In genomic region chr1:64984106-64984505, GRCh38 we compare ENCODE assay signal across 16 cellular contexts.
"Had no signal": no experiment of that assay in that cellular context is flagged by ENCODE, and none has a peak within 500 bp of the region (broad histone marks: within the 10 kb centered on the region; RNA-seq: fewer than 3 reads in every experiment).

No MANE protein-coding gene starts in this region.

- ATAC-seq: activated CD8-positive, alpha-beta memory T cell treated with anti-CD3 and anti-CD28 coated beads, Interleukin-2, amount 10 ng/mL, durations not matched to agents 7 days and 5 days; left lung; naive thymus-derived CD4-positive, alpha-beta T cell; pancreas had no signal

- H3K9me3 ChIP-seq: left lung, mucosa of descending colon, pancreas, thoracic aorta had no signal

- H3K4me3 Mint-ChIP-seq: activated CD4-positive, alpha-beta memory T cell treated with anti-CD3 and anti-CD28 coated beads for 36 hours; activated CD8-positive, alpha-beta memory T cell treated with anti-CD3 and anti-CD28 coated beads, Interleukin-2, amount 10 ng/mL, durations not matched to agents 7 days and 5 days; naive thymus-derived CD4-positive, alpha-beta T cell had no signal

- H3K27ac ChIP-seq: cardiac muscle cell, left lung, pancreas, thoracic aorta had no signal

- DNase-seq: activated CD4-positive, alpha-beta memory T cell treated with anti-CD3 and anti-CD28 coated beads for 36 hours; activated CD8-positive, alpha-beta memory T cell treated with anti-CD3 and anti-CD28 coated beads, Interleukin-2, amount 10 ng/mL, durations not matched to agents 7 days and 5 days; activated naive CD4-positive, alpha-beta T cell treated with anti-CD3 and anti-CD28 coated beads, Interleukin-2, amount 50 U/mL, for 16 hours; activated T-cell treated with anti-CD3 and anti-CD28 coated beads, Interleukin-2, amount 50 U/mL, for 1 hour; islet precursor cell; left lung; mammary epithelial cell; mucosa of descending colon; naive thymus-derived CD4-positive, alpha-beta T cell; pancreas; stimulated activated CD4-positive, alpha-beta T cell treated with anti-CD3 and anti-CD28 coated beads, Interleukin-12 subunit alpha, Interleukin-12 subunit beta, amount 100 ng/mL, for 4 hours; stimulated activated CD4-positive, alpha-beta T cell treated with anti-CD3 and anti-CD28 coated beads, Interleukin-2, amount 100 ng/mL, for 24 hours; T1000 had no signal

- H3K36me3 ChIP-seq: cardiac muscle cell, left lung, pancreas had no signal

- H3K27me3 Mint-ChIP-seq: activated CD4-positive, alpha-beta memory T cell treated with anti-CD3 and anti-CD28 coated beads for 36 hours; activated CD8-positive, alpha-beta memory T cell treated with anti-CD3 and anti-CD28 coated beads, Interleukin-2, amount 10 ng/mL, durations not matched to agents 7 days and 5 days had no signal

- H3K9me3 Mint-ChIP-seq: activated CD4-positive, alpha-beta memory T cell treated with anti-CD3 and anti-CD28 coated beads for 36 hours; activated T-helper 2 cell treated with anti-CD3 and anti-CD28 coated beads, Interferon-gamma antibody, Interleukin-2, Interleukin-4, amounts not matched to agents 10 μg/mL and 5 μg/mL and 100 μg/mL, durations not matched to agents 14 hours and 24 hours and 36 hours had no signal

- H3K27me3 ChIP-seq: cardiac muscle cell, left lung, pancreas had no signal

- H3K36me3 Mint-ChIP-seq: activated CD4-positive, alpha-beta memory T cell treated with anti-CD3 and anti-CD28 coated beads for 36 hours; activated CD8-positive, alpha-beta memory T cell treated with anti-CD3 and anti-CD28 coated beads, Interleukin-2, amount 10 ng/mL, durations not matched to agents 7 days and 5 days had no signal

- H3K4me3 ChIP-seq: cardiac muscle cell, left lung, mucosa of descending colon, pancreas, thoracic aorta had no signal

- H3K27ac Mint-ChIP-seq: activated CD4-positive, alpha-beta memory T cell treated with anti-CD3 and anti-CD28 coated beads for 36 hours; activated CD8-positive, alpha-beta memory T cell treated with anti-CD3 and anti-CD28 coated beads, Interleukin-2, amount 10 ng/mL, durations not matched to agents 7 days and 5 days; activated T-helper 2 cell treated with anti-CD3 and anti-CD28 coated beads, Interferon-gamma antibody, Interleukin-2, Interleukin-4, amounts not matched to agents 10 μg/mL and 5 μg/mL and 100 μg/mL, durations not matched to agents 14 hours and 24 hours and 36 hours had no signal
